Comparison of ENCODE assay signal across 28 cellular contexts in genomic region chr13:41383400-41383799, GRCh38.
DNase-seq lines count a peak whose midpoint lies in the region; ATAC-seq lines count a peak whose summit lies in the region.
"Had no signal": no experiment of that assay in that cellular context is flagged by ENCODE, and none has a peak within 500 bp of the region (broad histone marks: within the 10 kb centered on the region; RNA-seq: fewer than 3 reads in every experiment).

No MANE protein-coding gene starts in this region.

- CTCF ChIA-PET in activated CD4-positive, alpha-beta T cell treated with anti-CD3 and anti-CD28 coated beads for 36 hours (lab: Charles Lee), result no interaction called here
- CTCF ChIA-PET in activated CD4-positive, alpha-beta T cell treated with anti-CD3 and anti-CD28 coated beads, Interleukin-2, amount 10 ng/mL, durations not matched to agents 7 days and 5 days (lab: Charles Lee), result no interaction called here

- peaks cover 6% of the 10 kb centered on the region; the same call in 1 of the 2 replicates for H3F3A ChIP-seq in GM23248 (ENCODE audit: insufficient read depth)

- ATAC-seq in activated CD4-positive, alpha-beta T cell treated with anti-CD3 and anti-CD28 coated beads for 36 hours, result peak; percentile 66
- no peak for ATAC-seq in HG03135 (IDR thresholded peaks at IDR 0.05; ENCODE audit: unreplicated experiment)

- no peak overlapping the region for H3K27ac ChIP-seq in GM23248
- H3K27ac ChIP-seq: adrenal gland, colonic mucosa, neutrophil, skin epidermis, VCaP had no signal

- no peaks in the 10 kb centered on the region for H3K9me3 ChIP-seq in GM23248 (ENCODE audit: low read depth)
- H3K9me3 ChIP-seq: adrenal gland, colonic mucosa, HAP-1, heart left ventricle, neutrophil, SK-N-SH, upper lobe of left lung had no signal

- no peak for DNase-seq in activated CD4-positive, alpha-beta T cell treated with anti-CD3 and anti-CD28 coated beads for 36 hours
- no peak for DNase-seq in activated CD4-positive, alpha-beta T cell treated with anti-CD3 and anti-CD28 coated beads, Interleukin-2, amount 10 ng/mL, durations not matched to agents 7 days and 5 days
- DNase-seq in GM23248 (peak; percentile 10), non-pigmented ciliary epithelial cell (ENCODE audit: low read depth) (peak; percentile 11), cortex of kidney (lab: John Stamatoyannopoulos, UW) (no peak), SKM-1 (lab: John Stamatoyannopoulos, UW; ENCODE audit: unreplicated experiment) (no peak)
- DNase-seq: 8988T; activated CD8-positive, alpha-beta memory T cell treated with anti-CD3 and anti-CD28 coated beads, Interleukin-2, amount 50 U/mL, for 48 hours; activated gamma-delta T cell; adrenal gland; AML-193; colonic mucosa; DMS79; heart left ventricle; Karpas-422; NCI-H1092; NCI-H2029; NCI-H226; NCI-H748 treated with DMSO at 0.1 percent for 48 hours; SK-N-SH; substantia nigra; upper lobe of left lung had no signal

- POLR2A ChIA-PET in activated CD4-positive, alpha-beta T cell treated with anti-CD3 and anti-CD28 coated beads for 36 hours (lab: Charles Lee), result no interaction called here
- POLR2A ChIA-PET in activated CD4-positive, alpha-beta T cell treated with anti-CD3 and anti-CD28 coated beads, Interleukin-2, amount 10 ng/mL, durations not matched to agents 7 days and 5 days (lab: Charles Lee), result no interaction called here

- no peak overlapping the region for H3K9ac ChIP-seq in GM23248
- H3K9ac ChIP-seq: SK-N-SH had no signal

- H3K9me2 ChIP-seq in GM23248 (ENCODE audit: insufficient read depth), result no peaks in the 10 kb centered on the region
- H3K9me2 ChIP-seq: SK-N-SH had no signal

- no peaks in the 10 kb centered on the region for H3K36me3 Mint-ChIP-seq in activated CD4-positive, alpha-beta T cell treated with anti-CD3 and anti-CD28 coated beads for 36 hours (ENCODE audit: low read depth)
- H3K36me3 Mint-ChIP-seq in activated CD4-positive, alpha-beta T cell treated with anti-CD3 and anti-CD28 coated beads, Interleukin-2, amount 10 ng/mL, durations not matched to agents 7 days and 5 days (ENCODE audit: low read depth), result peaks cover 2% of the 10 kb centered on the region
- H3K36me3 Mint-ChIP-seq in dendritic cell treated with granulocyte-macrophage colony-stimulating factor and Interleukin-4, amounts not matched to agents 40 ng/mL and 50 ng/mL, for 4 days (ENCODE audit: low read depth), result no peaks in the 10 kb centered on the region

- no peak overlapping the region for H3K4me3 Mint-ChIP-seq in activated CD4-positive, alpha-beta T cell treated with anti-CD3 and anti-CD28 coated beads for 36 hours
- no peak overlapping the region for H3K4me3 Mint-ChIP-seq in activated CD4-positive, alpha-beta T cell treated with anti-CD3 and anti-CD28 coated beads, Interleukin-2, amount 10 ng/mL, durations not matched to agents 7 days and 5 days
- H3K4me3 Mint-ChIP-seq in dendritic cell treated with granulocyte-macrophage colony-stimulating factor and Interleukin-4, amounts not matched to agents 40 ng/mL and 50 ng/mL, for 4 days, result peak overlapping the region; percentile 28

- intact Hi-C loops in activated CD4-positive, alpha-beta T cell treated with anti-CD3 and anti-CD28 coated beads for 36 hours (cut with DNase I, micrococcal nuclease), result loop anchor here in 1 of 2 experiments (10.0 kb wide), 2 partner anchors 171 to 271 kb away; no protein-coding TSS in a partner anchor
- intact Hi-C loops in dendritic cell treated with granulocyte-macrophage colony-stimulating factor and Interleukin-4, amounts not matched to agents 40 ng/mL and 50 ng/mL, for 4 days (cut with micrococcal nuclease), result loop anchor here (10.0 kb wide), 1 partner anchor 271 kb away; no protein-coding TSS in a partner anchor

- H3K36me3 ChIP-seq in GM23248 (ENCODE audit: low read depth), result no peaks in the 10 kb centered on the region
- H3K36me3 ChIP-seq: adrenal gland, colonic mucosa, HAP-1, heart left ventricle, neutrophil, upper lobe of left lung had no signal

- H3K27me3 ChIP-seq in GM23248 (replicated peaks; ENCODE audit: insufficient read depth), result no peaks in the 10 kb centered on the region
- H3K27me3 ChIP-seq: adrenal gland, colonic mucosa, heart left ventricle, neutrophil, upper lobe of left lung had no signal

- H3K79me2 ChIP-seq in GM23248 (ENCODE audit: insufficient read depth), result no peaks in the 10 kb centered on the region

- no peak overlapping the region for H2AFZ ChIP-seq in GM23248

- no peak overlapping the region for H3K4me3 ChIP-seq in GM23248
- H3K4me3 ChIP-seq: adrenal gland, colonic mucosa, HAP-1, heart left ventricle, skin epidermis, upper lobe of left lung had no signal

- H3K27ac Mint-ChIP-seq in activated CD4-positive, alpha-beta T cell treated with anti-CD3 and anti-CD28 coated beads for 36 hours, result peak overlapping the region; percentile 11
- H3K27ac Mint-ChIP-seq in activated CD4-positive, alpha-beta T cell treated with anti-CD3 and anti-CD28 coated beads, Interleukin-2, amount 10 ng/mL, durations not matched to agents 7 days and 5 days, result no peak overlapping the region
- peak overlapping the region; percentile 90 for H3K27ac Mint-ChIP-seq in dendritic cell treated with granulocyte-macrophage colony-stimulating factor and Interleukin-4, amounts not matched to agents 40 ng/mL and 50 ng/mL, for 4 days

- no peaks in the 10 kb centered on the region for H3K9me3 Mint-ChIP-seq in activated CD4-positive, alpha-beta T cell treated with anti-CD3 and anti-CD28 coated beads for 36 hours (ENCODE audit: low read depth)
- no peaks in the 10 kb centered on the region for H3K9me3 Mint-ChIP-seq in activated CD4-positive, alpha-beta T cell treated with anti-CD3 and anti-CD28 coated beads, Interleukin-2, amount 10 ng/mL, durations not matched to agents 7 days and 5 days
- H3K9me3 Mint-ChIP-seq in dendritic cell treated with granulocyte-macrophage colony-stimulating factor and Interleukin-4, amounts not matched to agents 40 ng/mL and 50 ng/mL, for 4 days, result no peaks in the 10 kb centered on the region

- no peaks in the 10 kb centered on the region for H4K20me1 ChIP-seq in GM23248 (ENCODE audit: insufficient read depth)

- peaks cover 24% of the 10 kb centered on the region for H3K4me1 Mint-ChIP-seq in activated CD4-positive, alpha-beta T cell treated with anti-CD3 and anti-CD28 coated beads for 36 hours
- H3K4me1 Mint-ChIP-seq in activated CD4-positive, alpha-beta T cell treated with anti-CD3 and anti-CD28 coated beads, Interleukin-2, amount 10 ng/mL, durations not matched to agents 7 days and 5 days, result no peaks in the 10 kb centered on the region
- H3K4me1 Mint-ChIP-seq in dendritic cell treated with granulocyte-macrophage colony-stimulating factor and Interleukin-4, amounts not matched to agents 40 ng/mL and 50 ng/mL, for 4 days (ENCODE audit: low read depth), result peaks cover 50% of the 10 kb centered on the region

- H3K4me2 ChIP-seq in GM23248 (ENCODE audit: unreplicated experiment), result no peak overlapping the region
- H3K4me2 ChIP-seq: SK-N-SH had no signal

- no peaks in the 10 kb centered on the region for H3K4me1 ChIP-seq in GM23248 (ENCODE audit: insufficient read depth)
- H3K4me1 ChIP-seq: adrenal gland, colonic mucosa, HAP-1, upper lobe of left lung had no signal

- H3K27me3 Mint-ChIP-seq in activated CD4-positive, alpha-beta T cell treated with anti-CD3 and anti-CD28 coated beads for 36 hours, result no peaks in the 10 kb centered on the region
- H3K27me3 Mint-ChIP-seq in activated CD4-positive, alpha-beta T cell treated with anti-CD3 and anti-CD28 coated beads, Interleukin-2, amount 10 ng/mL, durations not matched to agents 7 days and 5 days, result no peaks in the 10 kb centered on the region
- H3K27me3 Mint-ChIP-seq in dendritic cell treated with granulocyte-macrophage colony-stimulating factor and Interleukin-4, amounts not matched to agents 40 ng/mL and 50 ng/mL, for 4 days, result no peaks in the 10 kb centered on the region

- in situ Hi-C loops in GM23248 (cut with MboI), result no loop called here

- WGBS in GM23248 (ENCODE audit: low coverage in 1 of 2, low lambda C conversion rate in 2 of 2, missing lambda C conversion rate in 2 of 2), 2 experiments, result 55 to 60% methylated on average over 3 of the region's 3 CpGs

Comparison
In these comparisons a context has a peak if more than half of its experiments do, and no peak if none do; other contexts are left out.
1. DNase-seq: peak in GM23248 (single experiment) and non-pigmented ciliary epithelial cell (single experiment); none in activated CD4-positive, alpha-beta T cell treated with anti-CD3 and anti-CD28 coated beads for 36 hours (single experiment), activated CD4-positive, alpha-beta T cell treated with anti-CD3 and anti-CD28 coated beads, Interleukin-2, amount 10 ng/mL, durations not matched to agents 7 days and 5 days (single experiment), cortex of kidney (single experiment) and SKM-1 (single experiment).